ENCODE assay signal across 20 cellular contexts in the genomic region with DNA sequence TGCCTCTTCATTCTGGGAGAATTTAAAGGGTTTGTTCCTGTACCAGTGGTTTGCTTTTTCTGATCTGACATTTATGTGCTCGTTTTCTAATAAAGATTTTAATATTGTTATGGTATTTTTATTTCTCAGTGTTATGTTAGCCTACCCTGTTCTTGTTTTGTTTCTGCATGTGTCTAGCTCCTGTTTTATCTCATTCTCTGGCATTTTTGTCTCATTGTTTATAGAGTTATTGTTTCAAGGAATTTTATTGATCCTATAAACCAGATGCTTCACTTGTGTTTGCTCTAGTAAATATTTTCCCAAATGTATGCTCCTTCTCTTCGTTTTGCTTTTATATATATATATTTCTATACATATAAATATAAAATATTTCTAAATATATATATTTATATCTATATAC.
DNase-seq lines count a peak whose midpoint lies in the region; ATAC-seq, FAIRE-seq and TF ChIP-seq lines count a peak whose summit lies in the region.
"Had no signal": no experiment of that assay in that cellular context is flagged by ENCODE, and none has a peak within 500 bp of the region (broad histone marks: within the 10 kb centered on the region; RNA-seq: fewer than 3 reads in every experiment).

No MANE protein-coding gene starts in this region.

- TF ChIP-seq EP300 in HepG2 (IDR thresholded peaks at IDR 0.05; ENCODE audit: low read depth in 2 of 2, low read length in 2 of 2), result no peak
- no peak for TF ChIP-seq EP300 in HepG2 (CRISPR knock-in tag; IDR thresholded peaks at IDR 0.05; ENCODE audit: borderline replicate concordance)
- TF ChIP-seq EP300 in transverse colon (IDR thresholded peaks at IDR 0.05; ENCODE audit: low read depth), result no peak

- TF ChIP-seq POLR2A in HepG2 (IDR thresholded peaks at IDR 0.05; ENCODE audit: insufficient read depth in 1 of 2, low read depth in 2 of 2, low read length in 2 of 2) (no peak), right lobe of liver (IDR thresholded peaks at IDR 0.05) (no peak), transverse colon (IDR thresholded peaks at IDR 0.05) (no peak)

- in situ Hi-C loops in HepG2 (cut with HindIII; ENCODE audit: extremely low pct_ligation_motif_present, low pct_unique_long_range_greater_than_20kb) (no loop called here), transverse colon (cut with MboI; ENCODE audit: low pct_ligation_motif_present in 1 of 4, low pct_unique_long_range_greater_than_20kb in 1 of 4, low sequenced_read_pairs in 3 of 4) (no loop called here)

- H3K27me3 ChIP-seq in HepG2 (ENCODE audit: control insufficient read depth in 1 of 2, insufficient read depth in 2 of 2, low read length in 2 of 2) (no peaks in the 10 kb centered on the region), right lobe of liver (no peaks in the 10 kb centered on the region), pancreas (no peaks in the 10 kb centered on the region), transverse colon (no peaks in the 10 kb centered on the region)
- H3K27me3 ChIP-seq: BLaER1 treated with 17β-estradiol and CSF1 and Interleukin-3, amounts not matched to agents 10 nM and 100 nM had no signal

- intact Hi-C loops in HepG2 (cut with micrococcal nuclease; ENCODE audit: unreplicated experiment) (no loop called here), right lobe of liver (cut with DNase I) (no loop called here), pancreas (cut with DNase I) (no loop called here), transverse colon (cut with DNase I; ENCODE audit: low total_unique reads) (no loop called here)

- 81% methylated on average over 2 of the region's 2 CpGs for WGBS in HepG2 (ENCODE audit: low lambda C conversion rate)
- 49% methylated on average over 2 of the region's 2 CpGs for WGBS in right lobe of liver (ENCODE audit: insufficient coverage, low coverage, low lambda C conversion rate, missing lambda C conversion rate)
- 35 to 40% methylated on average over 2 of the region's 2 CpGs for WGBS in pancreas, 2 donors
- 21 to 35% methylated on average over 2 of the region's 2 CpGs for WGBS in transverse colon (ENCODE audit: low coverage in 1 of 2), 2 donors

- H4K20me1 ChIP-seq in HepG2 (ENCODE audit: insufficient read depth, low read length), result no peaks in the 10 kb centered on the region
- H4K20me1 ChIP-seq: BLaER1 treated with 17β-estradiol and CSF1 and Interleukin-3, amounts not matched to agents 10 nM and 100 nM had no signal

- no peak overlapping the region for H3K4me2 ChIP-seq in HepG2 (ENCODE audit: low read depth, low read length)
- H3K4me2 ChIP-seq: A549; BLaER1 treated with 17β-estradiol and CSF1 and Interleukin-3, amounts not matched to agents 10 nM and 100 nM had no signal

- TF ChIP-seq CTCF in HepG2 (CRISPR knock-in tag; IDR thresholded peaks at IDR 0.05) (no peak), right lobe of liver (IDR thresholded peaks at IDR 0.05) (no peak), pancreas (IDR thresholded peaks at IDR 0.05) (no peak), transverse colon (IDR thresholded peaks at IDR 0.05) (no peak)

- H3K27ac ChIP-seq in HepG2 (ENCODE audit: extremely low read length, insufficient read depth, low read length) (no peak overlapping the region), right lobe of liver (no peak overlapping the region), pancreas (no peak overlapping the region), transverse colon (no peak overlapping the region)
- H3K27ac ChIP-seq: 22Rv1; A549; BLaER1 treated with 17β-estradiol and CSF1 and Interleukin-3, amounts not matched to agents 10 nM and 100 nM; C4-2B had no signal

- CTCF ChIA-PET in HepG2 (lab: Yijun Ruan, JAX; ENCODE audit: low intra/inter-chr PET ratio, low total read pairs), result no interaction called here

- FAIRE-seq in HepG2 (lab: Jason Lieb, UNC) (no peak), endometrium (lab: Jason Lieb, UNC) (peak; percentile 97), pancreas (lab: Jason Lieb, UNC) (peak; percentile 63)
- FAIRE-seq: A549, D721Med, G401.6, GM12891 had no signal

- H3K9me3 ChIP-seq in HepG2 (ENCODE audit: low read length) (no peaks in the 10 kb centered on the region), right lobe of liver (no peaks in the 10 kb centered on the region), pancreas (no peaks in the 10 kb centered on the region), transverse colon (no peaks in the 10 kb centered on the region)
- H3K9me3 ChIP-seq: A549; BLaER1 treated with 17β-estradiol and CSF1 and Interleukin-3, amounts not matched to agents 10 nM and 100 nM; Caco-2 had no signal

- H3K9ac ChIP-seq in HepG2 (ENCODE audit: insufficient read depth, low read depth, low read length), result no peak overlapping the region
- H3K9ac ChIP-seq: BLaER1 treated with 17β-estradiol and CSF1 and Interleukin-3, amounts not matched to agents 10 nM and 100 nM had no signal

- BruUV-seq in HepG2 (replicated peaks; lab: Mats Ljungman, UMichigan), result no TSS peak

- POLR2A ChIA-PET in HepG2 (lab: Yijun Ruan, JAX), result no interaction called here

- H2AFZ ChIP-seq in HepG2 (ENCODE audit: low read length), result no peak overlapping the region

- H3K4me1 ChIP-seq in HepG2 (ENCODE audit: insufficient read depth, low read length), result peaks cover 7% of the 10 kb centered on the region
- no peaks in the 10 kb centered on the region for H3K4me1 ChIP-seq in right lobe of liver
- peaks cover 0 to 19% (median 6%) of the 10 kb centered on the region in 3 donors for H3K4me1 ChIP-seq in pancreas
- no peaks in the 10 kb centered on the region for H3K4me1 ChIP-seq in transverse colon
- H3K4me1 ChIP-seq: A549; BLaER1 treated with 17β-estradiol and CSF1 and Interleukin-3, amounts not matched to agents 10 nM and 100 nM; Caco-2 had no signal

- no peak for DNase-seq in HepG2 (ENCODE audit: low spot score)
- no peak for DNase-seq in right lobe of liver
- DNase-seq in pancreas, result no peak
- no peak for DNase-seq in ureter (ENCODE audit: low spot score)
- no peak for DNase-seq in transverse colon
- DNase-seq: AML-193; Caco-2; Calu3; CD4-positive, alpha-beta T cell; CD8-positive, alpha-beta T cell; DMS79 treated with DMSO at 0.1 percent for 48 hours; GF-D8 had no signal

- no peaks in the 10 kb centered on the region for H3K79me2 ChIP-seq in HepG2 (ENCODE audit: insufficient read depth, low read length)

- H3K36me3 ChIP-seq in HepG2 (replicated peaks in 1 of 2; ENCODE audit: control insufficient read depth in 1 of 2, insufficient read depth in 2 of 2, low read length in 2 of 2) (peaks cover 6 to 12% of the 10 kb centered on the region in 2 experiments; a peak in 4 of 5 replicates), right lobe of liver (no peaks in the 10 kb centered on the region), pancreas (no peaks in the 10 kb centered on the region), transverse colon (no peaks in the 10 kb centered on the region)
- H3K36me3 ChIP-seq: BLaER1 treated with 17β-estradiol and CSF1 and Interleukin-3, amounts not matched to agents 10 nM and 100 nM had no signal

- ATAC-seq in HepG2 (no peak), right lobe of liver (no peak), pancreas (no peak)
- ATAC-seq: A549; CD8-positive, alpha-beta T cell had no signal

- no peak for TF ChIP-seq RAD21 in HepG2 (CRISPR knock-in tag; IDR thresholded peaks at IDR 0.05)

- H3K4me3 ChIP-seq in HepG2 (replicated peaks in 1 of 3; ENCODE audit: insufficient read depth in 1 of 3, low read depth in 2 of 3, low read length in 3 of 3), result no peak overlapping the region
- H3K4me3 ChIP-seq in right lobe of liver, result no peak overlapping the region
- H3K4me3 ChIP-seq in pancreas, result no peak overlapping the region
- no peak overlapping the region for H3K4me3 ChIP-seq in transverse colon
- H3K4me3 ChIP-seq: A549; BLaER1 treated with 17β-estradiol and CSF1 and Interleukin-3, amounts not matched to agents 10 nM and 100 nM had no signal

TF ChIP-seq in HepG2, 621 proteins besides CTCF, POLR2A, EP300 and RAD21 (continues in another document):
- TF ChIP-seq, protein P1, sequence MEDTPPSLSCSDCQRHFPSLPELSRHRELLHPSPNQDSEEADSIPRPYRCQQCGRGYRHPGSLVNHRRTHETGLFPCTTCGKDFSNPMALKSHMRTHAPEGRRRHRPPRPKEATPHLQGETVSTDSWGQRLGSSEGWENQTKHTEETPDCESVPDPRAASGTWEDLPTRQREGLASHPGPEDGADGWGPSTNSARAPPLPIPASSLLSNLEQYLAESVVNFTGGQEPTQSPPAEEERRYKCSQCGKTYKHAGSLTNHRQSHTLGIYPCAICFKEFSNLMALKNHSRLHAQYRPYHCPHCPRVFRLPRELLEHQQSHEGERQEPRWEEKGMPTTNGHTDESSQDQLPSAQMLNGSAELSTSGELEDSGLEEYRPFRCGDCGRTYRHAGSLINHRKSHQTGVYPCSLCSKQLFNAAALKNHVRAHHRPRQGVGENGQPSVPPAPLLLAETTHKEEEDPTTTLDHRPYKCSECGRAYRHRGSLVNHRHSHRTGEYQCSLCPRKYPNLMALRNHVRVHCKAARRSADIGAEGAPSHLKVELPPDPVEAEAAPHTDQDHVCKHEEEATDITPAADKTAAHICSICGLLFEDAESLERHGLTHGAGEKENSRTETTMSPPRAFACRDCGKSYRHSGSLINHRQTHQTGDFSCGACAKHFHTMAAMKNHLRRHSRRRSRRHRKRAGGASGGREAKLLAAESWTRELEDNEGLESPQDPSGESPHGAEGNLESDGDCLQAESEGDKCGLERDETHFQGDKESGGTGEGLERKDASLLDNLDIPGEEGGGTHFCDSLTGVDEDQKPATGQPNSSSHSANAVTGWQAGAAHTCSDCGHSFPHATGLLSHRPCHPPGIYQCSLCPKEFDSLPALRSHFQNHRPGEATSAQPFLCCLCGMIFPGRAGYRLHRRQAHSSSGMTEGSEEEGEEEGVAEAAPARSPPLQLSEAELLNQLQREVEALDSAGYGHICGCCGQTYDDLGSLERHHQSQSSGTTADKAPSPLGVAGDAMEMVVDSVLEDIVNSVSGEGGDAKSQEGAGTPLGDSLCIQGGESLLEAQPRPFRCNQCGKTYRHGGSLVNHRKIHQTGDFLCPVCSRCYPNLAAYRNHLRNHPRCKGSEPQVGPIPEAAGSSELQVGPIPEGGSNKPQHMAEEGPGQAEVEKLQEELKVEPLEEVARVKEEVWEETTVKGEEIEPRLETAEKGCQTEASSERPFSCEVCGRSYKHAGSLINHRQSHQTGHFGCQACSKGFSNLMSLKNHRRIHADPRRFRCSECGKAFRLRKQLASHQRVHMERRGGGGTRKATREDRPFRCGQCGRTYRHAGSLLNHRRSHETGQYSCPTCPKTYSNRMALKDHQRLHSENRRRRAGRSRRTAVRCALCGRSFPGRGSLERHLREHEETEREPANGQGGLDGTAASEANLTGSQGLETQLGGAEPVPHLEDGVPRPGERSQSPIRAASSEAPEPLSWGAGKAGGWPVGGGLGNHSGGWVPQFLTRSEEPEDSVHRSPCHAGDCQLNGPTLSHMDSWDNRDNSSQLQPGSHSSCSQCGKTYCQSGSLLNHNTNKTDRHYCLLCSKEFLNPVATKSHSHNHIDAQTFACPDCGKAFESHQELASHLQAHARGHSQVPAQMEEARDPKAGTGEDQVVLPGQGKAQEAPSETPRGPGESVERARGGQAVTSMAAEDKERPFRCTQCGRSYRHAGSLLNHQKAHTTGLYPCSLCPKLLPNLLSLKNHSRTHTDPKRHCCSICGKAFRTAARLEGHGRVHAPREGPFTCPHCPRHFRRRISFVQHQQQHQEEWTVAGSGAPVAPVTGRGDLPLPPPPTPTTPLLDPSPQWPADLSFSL (CRISPR knock-in tag; IDR thresholded peaks at IDR 0.05), result no peak
- peak; percentile 90 for TF ChIP-seq BCL6 (CRISPR knock-in tag; IDR thresholded peaks at IDR 0.05)
